Comparison of ENCODE assay signal across 2 cellular contexts in genomic region chr4:139584784-139585183, GRCh38.
TF ChIP-seq lines count a peak whose summit lies in the region.

No MANE protein-coding gene starts in this region.

TF ChIP-seq in SK-N-SH treated with all-trans-retinoic acid at 6 μM for 48 hours, 23 proteins besides CTCF, POLR2A, EP300 and RAD21 (continued from another document):
- TF ChIP-seq PATZ1 (CRISPR knock-in tag; IDR thresholded peaks at IDR 0.05; ENCODE audit: borderline replicate concordance) = no peak
- no peak for TF ChIP-seq ZFP3 (CRISPR knock-in tag; IDR thresholded peaks at IDR 0.05)
- TF ChIP-seq POU6F1 (CRISPR knock-in tag; IDR thresholded peaks at IDR 0.05; ENCODE audit: borderline replicate concordance, low read depth) = no peak
- TF ChIP-seq ZFP30 (CRISPR knock-in tag; IDR thresholded peaks at IDR 0.05) = no peak
- no peak for TF ChIP-seq ZNF70 (CRISPR knock-in tag; IDR thresholded peaks at IDR 0.05)
- TF ChIP-seq CREB5 (CRISPR knock-in tag; IDR thresholded peaks at IDR 0.05; ENCODE audit: low read depth) = no peak
- no peak for TF ChIP-seq PPARA (CRISPR knock-in tag; IDR thresholded peaks at IDR 0.05; ENCODE audit: borderline replicate concordance)
- no peak for TF ChIP-seq ARNTL (CRISPR knock-in tag; IDR thresholded peaks at IDR 0.05; ENCODE audit: borderline replicate concordance, low read depth)
- no peak for TF ChIP-seq ZC3H10 (CRISPR knock-in tag; IDR thresholded peaks at IDR 0.05)
- TF ChIP-seq TSHZ2 (CRISPR knock-in tag; IDR thresholded peaks at IDR 0.05) = no peak
- TF ChIP-seq CSDC2 (CRISPR knock-in tag; IDR thresholded peaks at IDR 0.05) = no peak
- TF ChIP-seq TOX (CRISPR knock-in tag; IDR thresholded peaks at IDR 0.05; ENCODE audit: borderline replicate concordance) = no peak
- TF ChIP-seq ISL1 (CRISPR knock-in tag; IDR thresholded peaks at IDR 0.05) = no peak

TF ChIP-seq in SK-N-SH, 30 proteins besides CTCF, POLR2A, EP300 and RAD21 (continued from another document):
- no peak for TF ChIP-seq REST (IDR thresholded peaks at IDR 0.05; ENCODE audit: low read depth, low read length)
- TF ChIP-seq EZH2phosphoT487 (IDR thresholded peaks at IDR 0.05; ENCODE audit: borderline replicate concordance, low read depth) = no peak
- no peak for TF ChIP-seq MAX (IDR thresholded peaks at IDR 0.05; ENCODE audit: low read depth)
- TF ChIP-seq TCF12 (IDR thresholded peaks at IDR 0.05) = no peak
- no peak for TF ChIP-seq NRF1 (IDR thresholded peaks at IDR 0.05; ENCODE audit: low read depth, low read length)
- TF ChIP-seq USF2 (IDR thresholded peaks at IDR 0.05; ENCODE audit: borderline replicate concordance, low read depth, low read length) = no peak
- TF ChIP-seq IRF3 (IDR thresholded peaks at IDR 0.05; ENCODE audit: low read depth, low read length) = no peak
